In genomic region chr10:103055105-103055504, GRCh38 we compare ENCODE assay signal across 31 cellular contexts.
A peak's percentile ranks its signal among the peaks of the same experiment; 100 is the strongest.
DNase-seq lines count a peak whose midpoint lies in the region; ATAC-seq, FAIRE-seq and TF ChIP-seq lines count a peak whose summit lies in the region.
"Had no signal": no experiment of that assay in that cellular context is flagged by ENCODE, and none has a peak within 500 bp of the region (broad histone marks: within the 10 kb centered on the region; RNA-seq: fewer than 3 reads in every experiment).

No MANE protein-coding gene starts in this region.

- peak overlapping the region; percentile 75; the same call in 1 of the 2 replicates for H3K27ac ChIP-seq in MM.1S (ENCODE audit: low read length)
- no peak overlapping the region for H3K27ac ChIP-seq in upper lobe of right lung
- H3K27ac ChIP-seq: BLaER1, cardiac muscle cell, HL-60 had no signal

- FAIRE-seq in frontal cortex (lab: Jason Lieb, UNC), result no peak
- FAIRE-seq: keratinocyte had no signal

- H3K36me3 Mint-ChIP-seq in activated naive CD8-positive, alpha-beta T cell treated with anti-CD3 and anti-CD28 coated beads, Interleukin-2, amount 10 ng/mL, durations not matched to agents 7 days and 5 days, result peaks cover 3% of the 10 kb centered on the region
- no peaks in the 10 kb centered on the region for H3K36me3 Mint-ChIP-seq in activated naive CD8-positive, alpha-beta T cell treated with anti-CD3 and anti-CD28 coated beads, Interleukin-2, amount 50 U/mL, for 24 hours (ENCODE audit: low read depth)
- H3K36me3 Mint-ChIP-seq in effector memory CD8-positive, alpha-beta T cell (ENCODE audit: insufficient read depth), result peaks cover 7% of the 10 kb centered on the region
- no peaks in the 10 kb centered on the region for H3K36me3 Mint-ChIP-seq in stimulated activated effector memory CD8-positive, alpha-beta T cell treated with anti-CD3 and anti-CD28 coated beads, Interleukin-12 subunit alpha, Interleukin-12 subunit beta, amount 100 ng/mL, for 72 hours

- no peak for ATAC-seq in activated naive CD8-positive, alpha-beta T cell treated with anti-CD3 and anti-CD28 coated beads, Interleukin-2, amount 10 ng/mL, durations not matched to agents 7 days and 5 days (ENCODE audit: low read depth)
- ATAC-seq in activated naive CD8-positive, alpha-beta T cell treated with anti-CD3 and anti-CD28 coated beads, Interleukin-2, amount 50 U/mL, for 24 hours, result no peak
- no peak for ATAC-seq in effector memory CD8-positive, alpha-beta T cell (replicated peaks)
- no peak for ATAC-seq in stimulated activated effector memory CD8-positive, alpha-beta T cell treated with anti-CD3 and anti-CD28 coated beads, Interleukin-12 subunit alpha, Interleukin-12 subunit beta, amount 100 ng/mL, for 72 hours
- ATAC-seq in HG02623 (IDR thresholded peaks at IDR 0.05; ENCODE audit: unreplicated experiment), result no peak
- no peak for ATAC-seq in upper lobe of right lung
- ATAC-seq: Panc1 had no signal

- H3K27ac Mint-ChIP-seq in activated naive CD8-positive, alpha-beta T cell treated with anti-CD3 and anti-CD28 coated beads, Interleukin-2, amount 10 ng/mL, durations not matched to agents 7 days and 5 days, result no peak overlapping the region
- no peak overlapping the region for H3K27ac Mint-ChIP-seq in activated naive CD8-positive, alpha-beta T cell treated with anti-CD3 and anti-CD28 coated beads, Interleukin-2, amount 50 U/mL, for 24 hours
- H3K27ac Mint-ChIP-seq in effector memory CD8-positive, alpha-beta T cell, result peak overlapping the region; percentile 93 to 97
- peak overlapping the region; percentile 82 for H3K27ac Mint-ChIP-seq in stimulated activated effector memory CD8-positive, alpha-beta T cell treated with anti-CD3 and anti-CD28 coated beads, Interleukin-12 subunit alpha, Interleukin-12 subunit beta, amount 100 ng/mL, for 72 hours
- H3K27ac Mint-ChIP-seq: endodermal cell, progenitor cell of endocrine pancreas had no signal

- no peaks in the 10 kb centered on the region for H3K27me3 ChIP-seq in MM.1S (replicated peaks; ENCODE audit: insufficient read depth, low read length)
- no peaks in the 10 kb centered on the region for H3K27me3 ChIP-seq in upper lobe of right lung
- H3K27me3 ChIP-seq: BLaER1, cardiac muscle cell, colonic mucosa, sigmoid colon had no signal

- intact Hi-C loops in upper lobe of right lung (cut with DNase I), result no loop called here

- H3F3A ChIP-seq in MM.1S (ENCODE audit: insufficient read depth, low read length), result peaks cover 17% of the 10 kb centered on the region

- peak overlapping the region; percentile 94; the same call in 1 of the 2 replicates for H3K4me2 ChIP-seq in MM.1S (ENCODE audit: low read depth, low read length)
- H3K4me2 ChIP-seq: BLaER1 had no signal

- H3K9me3 ChIP-seq in MM.1S (replicated peaks; ENCODE audit: insufficient read depth, low read length), result no peaks in the 10 kb centered on the region
- H3K9me3 ChIP-seq in upper lobe of right lung, result no peaks in the 10 kb centered on the region
- H3K9me3 ChIP-seq: BLaER1, colonic mucosa, sigmoid colon had no signal

- H2AFZ ChIP-seq in MM.1S (ENCODE audit: low read length), result no peak overlapping the region

- H3K9ac ChIP-seq in MM.1S (ENCODE audit: low read length), result no peak overlapping the region
- H3K9ac ChIP-seq: BLaER1 had no signal

- no peak overlapping the region for H3K4me3 ChIP-seq in MM.1S (ENCODE audit: low read length)
- no peak overlapping the region for H3K4me3 ChIP-seq in upper lobe of right lung
- H3K4me3 ChIP-seq: BLaER1, cardiac muscle cell, colonic mucosa had no signal

- POLR2A ChIA-PET in activated naive CD8-positive, alpha-beta T cell treated with anti-CD3 and anti-CD28 coated beads, Interleukin-2, amount 10 ng/mL, durations not matched to agents 7 days and 5 days (lab: Charles Lee), result interaction anchor here (1.1 to 2.2 kb wide), 3 partner anchors 11 to 136 kb away, joined by 3 to 15 read pairs (median 5); partner anchors contain the start of gene CNNM2

- H4K20me1 ChIP-seq in MM.1S (ENCODE audit: insufficient read depth, low read length), result no peaks in the 10 kb centered on the region
- H4K20me1 ChIP-seq: BLaER1 had no signal

- no peak for TF ChIP-seq CTCF in MM.1S (IDR thresholded peaks at IDR 0.05; ENCODE audit: low read length)
- no peak for TF ChIP-seq CTCF in upper lobe of right lung (IDR thresholded peaks at IDR 0.05)

- H3K27me3 Mint-ChIP-seq in activated naive CD8-positive, alpha-beta T cell treated with anti-CD3 and anti-CD28 coated beads, Interleukin-2, amount 10 ng/mL, durations not matched to agents 7 days and 5 days, result no peaks in the 10 kb centered on the region
- no peaks in the 10 kb centered on the region for H3K27me3 Mint-ChIP-seq in activated naive CD8-positive, alpha-beta T cell treated with anti-CD3 and anti-CD28 coated beads, Interleukin-2, amount 50 U/mL, for 24 hours
- H3K27me3 Mint-ChIP-seq in effector memory CD8-positive, alpha-beta T cell, result no peaks in the 10 kb centered on the region
- H3K27me3 Mint-ChIP-seq: activated naive CD8-positive, alpha-beta T cell; naive B cell; progenitor cell of endocrine pancreas had no signal

- peaks cover 24% of the 10 kb centered on the region for H3K4me1 Mint-ChIP-seq in activated naive CD8-positive, alpha-beta T cell treated with anti-CD3 and anti-CD28 coated beads, Interleukin-2, amount 10 ng/mL, durations not matched to agents 7 days and 5 days
- H3K4me1 Mint-ChIP-seq in activated naive CD8-positive, alpha-beta T cell treated with anti-CD3 and anti-CD28 coated beads, Interleukin-2, amount 50 U/mL, for 24 hours, result peaks cover 22% of the 10 kb centered on the region
- peaks cover 21 to 22% of the 10 kb centered on the region in 2 donors for H3K4me1 Mint-ChIP-seq in effector memory CD8-positive, alpha-beta T cell (ENCODE audit: low read depth in 2 of 2)
- H3K4me1 Mint-ChIP-seq in stimulated activated effector memory CD8-positive, alpha-beta T cell treated with anti-CD3 and anti-CD28 coated beads, Interleukin-12 subunit alpha, Interleukin-12 subunit beta, amount 100 ng/mL, for 72 hours, result peaks cover 28% of the 10 kb centered on the region

- peaks cover 22% of the 10 kb centered on the region for H3K4me1 ChIP-seq in MM.1S (ENCODE audit: low read length)
- peaks cover 8% of the 10 kb centered on the region for H3K4me1 ChIP-seq in upper lobe of right lung
- H3K4me1 ChIP-seq: BLaER1, colonic mucosa had no signal

- no peaks in the 10 kb centered on the region for H3K9me3 Mint-ChIP-seq in activated naive CD8-positive, alpha-beta T cell treated with anti-CD3 and anti-CD28 coated beads, Interleukin-2, amount 10 ng/mL, durations not matched to agents 7 days and 5 days
- H3K9me3 Mint-ChIP-seq in activated naive CD8-positive, alpha-beta T cell treated with anti-CD3 and anti-CD28 coated beads, Interleukin-2, amount 50 U/mL, for 24 hours, result no peaks in the 10 kb centered on the region
- H3K9me3 Mint-ChIP-seq in effector memory CD8-positive, alpha-beta T cell, result no peaks in the 10 kb centered on the region
- H3K9me3 Mint-ChIP-seq in stimulated activated effector memory CD8-positive, alpha-beta T cell treated with anti-CD3 and anti-CD28 coated beads, Interleukin-12 subunit alpha, Interleukin-12 subunit beta, amount 100 ng/mL, for 72 hours, result no peaks in the 10 kb centered on the region
- H3K9me3 Mint-ChIP-seq: activated T-helper 1 cell treated with anti-CD3 and anti-CD28 coated beads, Interleukin-12 subunit alpha, Interleukin-12 subunit beta, Interleukin-2, Interleukin-4 antibody, amounts not matched to agents 30 ng/mL and 10 ng/mL and 1 ng/mL, durations not matched to agents 14 hours and 24 hours and 36 hours; endodermal cell; naive B cell had no signal

- H3K36me3 ChIP-seq in MM.1S (replicated peaks; ENCODE audit: insufficient read depth, low read length) (no peaks in the 10 kb centered on the region), upper lobe of right lung (peaks cover 7% of the 10 kb centered on the region)
- H3K36me3 ChIP-seq: cardiac muscle cell, colonic mucosa had no signal

- no peaks in the 10 kb centered on the region for H3K9me2 ChIP-seq in MM.1S (replicated peaks; ENCODE audit: insufficient read depth, low read length)

- no peaks in the 10 kb centered on the region for H3K79me2 ChIP-seq in MM.1S (ENCODE audit: low read length)

- H3K4me3 Mint-ChIP-seq in activated naive CD8-positive, alpha-beta T cell treated with anti-CD3 and anti-CD28 coated beads, Interleukin-2, amount 10 ng/mL, durations not matched to agents 7 days and 5 days, result peak overlapping the region; percentile 88
- H3K4me3 Mint-ChIP-seq in activated naive CD8-positive, alpha-beta T cell treated with anti-CD3 and anti-CD28 coated beads, Interleukin-2, amount 50 U/mL, for 24 hours, result no peak overlapping the region
- H3K4me3 Mint-ChIP-seq in effector memory CD8-positive, alpha-beta T cell, result peak overlapping the region; percentile 86 to 96
- H3K4me3 Mint-ChIP-seq in stimulated activated effector memory CD8-positive, alpha-beta T cell treated with anti-CD3 and anti-CD28 coated beads, Interleukin-12 subunit alpha, Interleukin-12 subunit beta, amount 100 ng/mL, for 72 hours, result peak overlapping the region; percentile 74
- H3K4me3 Mint-ChIP-seq: endodermal cell had no signal

- no peak for DNase-seq in activated naive CD8-positive, alpha-beta T cell treated with anti-CD3 and anti-CD28 coated beads, Interleukin-2, amount 10 ng/mL, durations not matched to agents 7 days and 5 days
- no peak for DNase-seq in activated naive CD8-positive, alpha-beta T cell treated with anti-CD3 and anti-CD28 coated beads, Interleukin-2, amount 50 U/mL, for 24 hours
- DNase-seq in MM.1S (no peak), frontal cortex (ENCODE audit: low spot score in 2 of 2) (no peak), upper lobe of right lung (no peak)
- no peak for DNase-seq in effector memory CD8-positive, alpha-beta T cell
- DNase-seq in stimulated activated effector memory CD8-positive, alpha-beta T cell treated with anti-CD3 and anti-CD28 coated beads, Interleukin-12 subunit alpha, Interleukin-12 subunit beta, amount 100 ng/mL, for 72 hours (ENCODE audit: low spot score in 2 of 2), result no peak
- DNase-seq: aorta; colonic mucosa; DMS153; endodermal cell; foreskin fibroblast; H7; Karpas-422; naive B cell; NCI-H1048; NCI-H1694; NCI-H748 treated with DMSO at 0.1 percent for 48 hours; Right ventricle myocardium superior; sigmoid colon; stimulated activated CD4-positive, alpha-beta T cell treated with anti-CD3 and anti-CD28 coated beads, Interleukin-4, amount 100 ng/mL, for 24 hours; trophoblast cell had no signal

Comparison
In these comparisons a context has a peak if more than half of its experiments do, and no peak if none do; other contexts are left out.
1. H3K27ac Mint-ChIP-seq: peak in effector memory CD8-positive, alpha-beta T cell (2 of 2) and stimulated activated effector memory CD8-positive, alpha-beta T cell treated with anti-CD3 and anti-CD28 coated beads, Interleukin-12 subunit alpha, Interleukin-12 subunit beta, amount 100 ng/mL, for 72 hours (single experiment); none in activated naive CD8-positive, alpha-beta T cell treated with anti-CD3 and anti-CD28 coated beads, Interleukin-2, amount 10 ng/mL, durations not matched to agents 7 days and 5 days (single experiment) and activated naive CD8-positive, alpha-beta T cell treated with anti-CD3 and anti-CD28 coated beads, Interleukin-2, amount 50 U/mL, for 24 hours (single experiment).